1 cellular context compared by ENCODE assay signal in the genomic region with DNA sequence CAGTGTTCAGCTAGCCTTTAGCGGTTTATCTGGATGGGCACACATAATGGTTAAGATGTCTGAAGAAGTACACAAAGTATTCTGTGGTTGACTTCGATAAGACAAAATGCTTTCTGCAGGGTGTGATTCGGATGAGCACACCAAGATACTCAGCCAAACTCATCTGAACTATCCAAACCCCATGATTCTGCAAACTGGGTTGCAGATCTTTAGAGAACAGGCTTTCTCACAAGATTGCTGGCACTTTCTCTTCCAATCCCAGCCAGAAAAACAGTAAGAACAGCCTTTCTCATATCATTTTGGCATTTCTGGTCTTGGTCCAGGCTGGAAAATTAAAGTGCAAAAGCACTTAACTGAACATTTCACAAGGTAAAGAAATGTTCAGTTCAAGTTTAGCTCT.
TF ChIP-seq lines count a peak whose summit lies in the region.

No MANE protein-coding gene starts in this region.

TF ChIP-seq in IMR-90, 13 proteins besides CTCF, POLR2A, EP300 and RAD21:
- TF ChIP-seq MXI1 (IDR thresholded peaks at IDR 0.05; ENCODE audit: borderline replicate concordance, low read depth, low read length): no peak
- no peak for TF ChIP-seq SMC3 (IDR thresholded peaks at IDR 0.05; ENCODE audit: low read depth, low read length)
- TF ChIP-seq NFE2L2 (IDR thresholded peaks at IDR 0.05; ENCODE audit: low read depth, low read length): no peak
- TF ChIP-seq RCOR1 (IDR thresholded peaks at IDR 0.05; ENCODE audit: insufficient replicate concordance, low read length): no peak
- no peak for TF ChIP-seq FOS (IDR thresholded peaks at IDR 0.05; ENCODE audit: low read depth, low read length)
- TF ChIP-seq CEBPB (IDR thresholded peaks at IDR 0.05; ENCODE audit: low read depth, low read length): no peak
- no peak for TF ChIP-seq CHD1 (IDR thresholded peaks at IDR 0.05; ENCODE audit: low read depth, low read length)
- TF ChIP-seq MAZ (IDR thresholded peaks at IDR 0.05; ENCODE audit: borderline replicate concordance, low read depth, low read length): no peak
- TF ChIP-seq, protein P1, sequence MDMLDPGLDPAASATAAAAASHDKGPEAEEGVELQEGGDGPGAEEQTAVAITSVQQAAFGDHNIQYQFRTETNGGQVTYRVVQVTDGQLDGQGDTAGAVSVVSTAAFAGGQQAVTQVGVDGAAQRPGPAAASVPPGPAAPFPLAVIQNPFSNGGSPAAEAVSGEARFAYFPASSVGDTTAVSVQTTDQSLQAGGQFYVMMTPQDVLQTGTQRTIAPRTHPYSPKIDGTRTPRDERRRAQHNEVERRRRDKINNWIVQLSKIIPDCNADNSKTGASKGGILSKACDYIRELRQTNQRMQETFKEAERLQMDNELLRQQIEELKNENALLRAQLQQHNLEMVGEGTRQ (IDR thresholded peaks at IDR 0.05; ENCODE audit: low read depth, low read length): no peak
